8 cellular contexts compared by ENCODE assay signal in genomic region chr4:108492816-108493595, GRCh38.
DNase-seq lines count a peak whose midpoint lies in the region; ATAC-seq, FAIRE-seq and TF ChIP-seq lines count a peak whose summit lies in the region.

No MANE protein-coding gene starts in this region.

- no TSS peak for BruUV-seq in endothelial cell of umbilical vein (replicated peaks; lab: Mats Ljungman, UMichigan)

- no peak overlapping the region for H2AFZ ChIP-seq in endothelial cell of umbilical vein (ENCODE audit: low read depth, low read length)

- WGBS in lower leg skin, 2 donors = 68 to 71% methylated on average over 4 of the region's 4 CpGs

- no peak overlapping the region for H3K4me3 Mint-ChIP-seq in activated CD4-positive, alpha-beta T cell treated with anti-CD3 and anti-CD28 coated beads for 36 hours

- H3K27ac ChIP-seq in endothelial cell of umbilical vein (ENCODE audit: insufficient read depth, low read depth, low read length) (no peak overlapping the region), ascending aorta (no peak overlapping the region)

- no peaks in the 10 kb centered on the region for H3K4me1 ChIP-seq in endothelial cell of umbilical vein (ENCODE audit: control insufficient read depth, extremely low read depth, insufficient read depth, low read length)
- no peaks in the 10 kb centered on the region for H3K4me1 ChIP-seq in ascending aorta

- H3K9me3 ChIP-seq in endothelial cell of umbilical vein (replicated peaks; ENCODE audit: control insufficient read depth, insufficient read depth, low read length) = no peaks in the 10 kb centered on the region
- peaks cover 9 to 14% of the 10 kb centered on the region in 2 donors for H3K9me3 ChIP-seq in ascending aorta

- H3K27me3 Mint-ChIP-seq in activated CD4-positive, alpha-beta T cell treated with anti-CD3 and anti-CD28 coated beads for 36 hours = no peaks in the 10 kb centered on the region

- H3K4me1 Mint-ChIP-seq in activated CD4-positive, alpha-beta T cell treated with anti-CD3 and anti-CD28 coated beads for 36 hours = no peaks in the 10 kb centered on the region

- dilution Hi-C loops in endothelial cell of umbilical vein (cut with MboI; ENCODE audit: extremely low pct_ligation_motif_present, low sequenced_read_pairs) = no loop called here

- H4K20me1 ChIP-seq in endothelial cell of umbilical vein (replicated peaks; ENCODE audit: control insufficient read depth, extremely low read depth, insufficient read depth, low read length) = no peaks in the 10 kb centered on the region

- no peak for FAIRE-seq in endothelial cell of umbilical vein (lab: Jason Lieb, UNC)

- no peak overlapping the region for H3K4me2 ChIP-seq in endothelial cell of umbilical vein (ENCODE audit: insufficient read depth, low read length)

- no peak overlapping the region for H3K4me3 ChIP-seq in endothelial cell of umbilical vein (replicated peaks in 1 of 3; ENCODE audit: insufficient read depth in 1 of 3, low read depth in 1 of 3, low read length in 3 of 3)
- no peak overlapping the region for H3K4me3 ChIP-seq in ascending aorta
- H3K4me3 ChIP-seq in lower leg skin (ENCODE audit: low read depth, poor library complexity, severe bottlenecking) = no peak overlapping the region

- H3K27ac Mint-ChIP-seq in activated CD4-positive, alpha-beta T cell treated with anti-CD3 and anti-CD28 coated beads for 36 hours = no peak overlapping the region

- CTCF ChIA-PET in activated CD4-positive, alpha-beta T cell treated with anti-CD3 and anti-CD28 coated beads for 36 hours (lab: Charles Lee) = interaction anchor here (0.7 to 1.8 kb wide), 12 partner anchors 9 to 478 kb away, joined by 3 to 6 read pairs (median 4); no protein-coding TSS in a partner anchor
- CTCF ChIA-PET in endothelial cell of umbilical vein (lab: Charles Lee) = interaction anchor here (0.6 to 3.3 kb wide), 7 partner anchors 13 to 474 kb away, joined by 3 to 42 read pairs (median 6); no protein-coding TSS in a partner anchor

- TF ChIP-seq CTCF in endothelial cell of umbilical vein (IDR thresholded peaks at IDR 0.05; ENCODE audit: extremely low read depth in 1 of 2, insufficient read depth in 1 of 2, low read depth in 1 of 2, low read length in 2 of 2) (peak; percentile 50 to 58), ascending aorta (IDR thresholded peaks at IDR 0.05) (no peak), lower leg skin (IDR thresholded peaks at IDR 0.05) (no peak)

- no peaks in the 10 kb centered on the region for H3K79me2 ChIP-seq in endothelial cell of umbilical vein (ENCODE audit: control insufficient read depth, insufficient read depth, low read length)

- no peaks in the 10 kb centered on the region for H3K9me1 ChIP-seq in endothelial cell of umbilical vein (replicated peaks; ENCODE audit: control insufficient read depth, extremely low read depth, insufficient read depth, low read length)

- H3K27me3 ChIP-seq in endothelial cell of umbilical vein (ENCODE audit: control insufficient read depth in 2 of 2, insufficient read depth in 2 of 2, low read length in 2 of 2) (no peaks in the 10 kb centered on the region), ascending aorta (no peaks in the 10 kb centered on the region)

- H3K9me3 Mint-ChIP-seq in activated CD4-positive, alpha-beta T cell treated with anti-CD3 and anti-CD28 coated beads for 36 hours (ENCODE audit: low read depth) = peaks cover 14% of the 10 kb centered on the region

- peak; percentile 77 for ATAC-seq in activated CD4-positive, alpha-beta T cell treated with anti-CD3 and anti-CD28 coated beads for 36 hours
- ATAC-seq in SK-N-SH treated with all-trans-retinoic acid at 6 μM for 48 hours = peak; percentile 79

- intact Hi-C loops in activated CD4-positive, alpha-beta T cell treated with anti-CD3 and anti-CD28 coated beads for 36 hours (cut with DNase I, micrococcal nuclease) = loop anchor here (1.0 to 5.0 kb wide), 3 partner anchors 461 to 475 kb away; no protein-coding TSS in a partner anchor
- intact Hi-C loops in endothelial cell of umbilical vein (cut with micrococcal nuclease) (loop anchor here (1.0 kb wide), 2 partner anchors 463 to 475 kb away; no protein-coding TSS in a partner anchor), ascending aorta (cut with DNase I) (no loop called here), lower leg skin (cut with DNase I; ENCODE audit: low total_unique reads) (no loop called here)

- H3K9ac ChIP-seq in endothelial cell of umbilical vein (replicated peaks; ENCODE audit: extremely low read depth, insufficient read depth, low read length) = no peak overlapping the region

- no peaks in the 10 kb centered on the region for H3K36me3 ChIP-seq in endothelial cell of umbilical vein (ENCODE audit: control insufficient read depth in 2 of 2, extremely low read depth in 1 of 2, insufficient read depth in 2 of 2, low read length in 2 of 2)
- no peaks in the 10 kb centered on the region for H3K36me3 ChIP-seq in ascending aorta

- POLR2A ChIA-PET in activated CD4-positive, alpha-beta T cell treated with anti-CD3 and anti-CD28 coated beads for 36 hours (lab: Charles Lee) = no interaction called here
- POLR2A ChIA-PET in endothelial cell of umbilical vein (lab: Charles Lee) = no interaction called here

- DNase-seq in activated CD4-positive, alpha-beta T cell treated with anti-CD3 and anti-CD28 coated beads for 36 hours = peak; percentile 57
- DNase-seq in activated CD4-positive, alpha-beta T cell treated with anti-CD3 and anti-CD28 coated beads for 1 hour = no peak
- DNase-seq in endothelial cell of umbilical vein (ENCODE audit: low read depth, low spot score) (no peak), ascending aorta (ENCODE audit: low spot score in 2 of 2) (no peak), NCI-H345 (lab: John Stamatoyannopoulos, UW) (no peak), lower leg skin (ENCODE audit: low spot score in 2 of 2) (no peak)
- peak; percentile 11 to 26 (median 13) for DNase-seq in stimulated activated CD4-positive, alpha-beta T cell treated with anti-CD3 and anti-CD28 coated beads, TNF-alpha, amount 100 ng/mL, for 24 hours (ENCODE audit: low read depth in 3 of 3)

- no peaks in the 10 kb centered on the region for H3K36me3 Mint-ChIP-seq in activated CD4-positive, alpha-beta T cell treated with anti-CD3 and anti-CD28 coated beads for 36 hours (ENCODE audit: low read depth)

- TF ChIP-seq POLR2A in endothelial cell of umbilical vein (IDR thresholded peaks at IDR 0.05; ENCODE audit: low read depth, low read length) = no peak
- TF ChIP-seq POLR2A in lower leg skin (IDR thresholded peaks at IDR 0.05) = no peak

TF ChIP-seq in SK-N-SH treated with all-trans-retinoic acid at 6 μM for 48 hours, 23 proteins besides CTCF, POLR2A, EP300 and RAD21 (continues in another document):
- TF ChIP-seq ZNF8 (CRISPR knock-in tag; IDR thresholded peaks at IDR 0.05) (no peak), ZNF565 (CRISPR knock-in tag; conservative IDR thresholded peaks at IDR 0.05; ENCODE audit: low read depth) (no peak), ZFP3 (CRISPR knock-in tag; IDR thresholded peaks at IDR 0.05) (no peak), OSR1 (CRISPR knock-in tag; IDR thresholded peaks at IDR 0.05) (no peak), CREB5 (CRISPR knock-in tag; IDR thresholded peaks at IDR 0.05; ENCODE audit: low read depth) (no peak), CSDC2 (CRISPR knock-in tag; IDR thresholded peaks at IDR 0.05) (no peak), TCF4 (CRISPR knock-in tag; IDR thresholded peaks at IDR 0.05; ENCODE audit: borderline replicate concordance) (no peak), ESRRG (CRISPR knock-in tag; IDR thresholded peaks at IDR 0.05) (no peak), ZC3H10 (CRISPR knock-in tag; IDR thresholded peaks at IDR 0.05) (no peak), BACH2 (CRISPR knock-in tag; IDR thresholded peaks at IDR 0.05; ENCODE audit: borderline replicate concordance) (no peak)

TF ChIP-seq in endothelial cell of umbilical vein, 7 proteins besides CTCF, POLR2A, EP300 and RAD21:
- TF ChIP-seq EZH2 (IDR thresholded peaks at IDR 0.05; ENCODE audit: borderline replicate concordance, low read depth, low read length, severe bottlenecking) = no peak
- no peak for TF ChIP-seq MAX (IDR thresholded peaks at IDR 0.05; ENCODE audit: insufficient read depth, insufficient read length)
- no peak for TF ChIP-seq MYC (IDR thresholded peaks at IDR 0.05; ENCODE audit: low read depth, low read length)
- TF ChIP-seq JUN (IDR thresholded peaks at IDR 0.05; ENCODE audit: borderline replicate concordance, insufficient read depth, insufficient read length, low read depth) = no peak
- TF ChIP-seq FOS (IDR thresholded peaks at IDR 0.05; ENCODE audit: borderline replicate concordance, insufficient read depth, low read length) = no peak
- TF ChIP-seq POLR2AphosphoS5 (IDR thresholded peaks at IDR 0.05; ENCODE audit: insufficient read depth, low read depth, low read length) = no peak
- no peak for TF ChIP-seq GATA2 (IDR thresholded peaks at IDR 0.05; ENCODE audit: insufficient read depth, insufficient read length, low read depth, low read length)

Comparison
In these comparisons a context has a peak if more than half of its experiments do, and no peak if none do; other contexts are left out.
1. DNase-seq: peak in activated CD4-positive, alpha-beta T cell treated with anti-CD3 and anti-CD28 coated beads for 36 hours (single experiment) and stimulated activated CD4-positive, alpha-beta T cell treated with anti-CD3 and anti-CD28 coated beads, TNF-alpha, amount 100 ng/mL, for 24 hours (3 of 3); none in activated CD4-positive, alpha-beta T cell treated with anti-CD3 and anti-CD28 coated beads for 1 hour (single experiment), endothelial cell of umbilical vein (single experiment), ascending aorta (0 of 2), NCI-H345 (single experiment) and lower leg skin (0 of 2).
2. CTCF ChIP-seq: peak in endothelial cell of umbilical vein (2 of 2); none in ascending aorta (0 of 3) and lower leg skin (0 of 3).
3. intact Hi-C loops: an anchor here in activated CD4-positive, alpha-beta T cell treated with anti-CD3 and anti-CD28 coated beads for 36 hours (1.0 to 5.0 kb wide) and endothelial cell of umbilical vein (1.0 kb wide); none called in ascending aorta and lower leg skin.